In the genomic region with DNA sequence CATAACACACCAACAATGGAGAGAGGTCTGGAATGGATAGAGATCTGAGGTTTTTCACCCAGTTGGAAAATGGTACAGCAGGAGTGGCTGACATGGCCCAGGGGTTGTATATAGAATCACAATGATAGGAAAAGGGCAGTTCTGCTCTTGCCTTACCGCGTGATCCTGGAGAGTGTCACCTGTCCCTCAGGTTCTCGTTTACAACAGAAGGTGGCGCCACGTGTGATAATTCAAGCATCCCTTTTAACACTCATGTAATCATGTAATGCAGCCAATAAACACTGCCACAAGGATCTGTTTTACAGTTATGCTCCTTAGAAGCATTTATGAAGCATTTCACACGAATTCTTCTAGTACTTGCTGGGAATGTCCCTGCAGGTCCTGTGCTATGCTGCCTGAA, we compare ENCODE assay signal across 10 cellular contexts. TPM values are rescaled to one million over a fixed set of nuclear protein-coding genes. Genes with fewer than 3 reads are reported as not detected.
A peak's percentile ranks its signal among the peaks of the same experiment; 100 is the strongest.
DNase-seq lines count a peak whose midpoint lies in the region; TF ChIP-seq lines count a peak whose summit lies in the region.
"Had no signal": no experiment of that assay in that cellular context is flagged by ENCODE, and none has a peak within 500 bp of the region (broad histone marks: within the 10 kb centered on the region; RNA-seq: fewer than 3 reads in every experiment).

No MANE protein-coding gene starts in this region.

- no peaks in the 10 kb centered on the region for H3K4me1 Mint-ChIP-seq in activated CD4-positive, alpha-beta T cell treated with anti-CD3 and anti-CD28 coated beads, Interleukin-2, amount 10 ng/mL, durations not matched to agents 7 days and 5 days

- peak; percentile 59 for DNase-seq in activated CD4-positive, alpha-beta T cell treated with anti-CD3 and anti-CD28 coated beads, Interleukin-2, amount 10 ng/mL, durations not matched to agents 7 days and 5 days
- DNase-seq in activated CD4-positive, alpha-beta T cell treated with anti-CD3 and anti-CD28 coated beads, Interleukin-2, amount 50 U/mL, for 4 hours, result no peak
- DNase-seq in NCI-H2029 (lab: John Stamatoyannopoulos, UW), result peak; percentile 63
- no peak for DNase-seq in brain microvascular endothelial cell
- DNase-seq in prostate gland (ENCODE audit: low spot score), result no peak
- no peak for DNase-seq in T-helper 9 cell
- DNase-seq in vagina (ENCODE audit: extremely low spot score in 2 of 2), result no peak
- no peak for DNase-seq in GM19240 (ENCODE audit: insufficient read length, low spot score)

- H3K27me3 ChIP-seq in brain microvascular endothelial cell (replicated peaks) (peaks cover 8% of the 10 kb centered on the region), prostate gland (replicated peaks; ENCODE audit: insufficient read depth) (no peaks in the 10 kb centered on the region), vagina (no peaks in the 10 kb centered on the region)

- TF ChIP-seq POLR2A in prostate gland (IDR thresholded peaks at IDR 0.05) (no peak), vagina (IDR thresholded peaks at IDR 0.05) (no peak)

- H3K9me3 ChIP-seq in prostate gland (no peaks in the 10 kb centered on the region), vagina (no peaks in the 10 kb centered on the region)

- H3K36me3 ChIP-seq in brain microvascular endothelial cell (replicated peaks) (no peaks in the 10 kb centered on the region), prostate gland (no peaks in the 10 kb centered on the region), vagina (no peaks in the 10 kb centered on the region)

- in situ Hi-C loops in brain microvascular endothelial cell (cut with HindIII; ENCODE audit: low pct_ligation_motif_present, low sequenced_read_pairs), result no loop called here

- H3K4me1 ChIP-seq in prostate gland (replicated peaks) (no peaks in the 10 kb centered on the region), vagina (no peaks in the 10 kb centered on the region)

- TF ChIP-seq CTCF in brain microvascular endothelial cell (IDR thresholded peaks at IDR 0.05; ENCODE audit: low read depth, low read length, missing control alignments) (peak; percentile 51), prostate gland (IDR thresholded peaks at IDR 0.05) (peak in 3 of 4 experiments; percentile 18 to 41 (median 33)), vagina (IDR thresholded peaks at IDR 0.05) (no peak)

- H3K4me3 Mint-ChIP-seq in activated CD4-positive, alpha-beta T cell treated with anti-CD3 and anti-CD28 coated beads, Interleukin-2, amount 10 ng/mL, durations not matched to agents 7 days and 5 days, result no peak overlapping the region
- H3K4me3 Mint-ChIP-seq: naive thymus-derived CD8-positive, alpha-beta T cell had no signal

- H3K27ac Mint-ChIP-seq in activated CD4-positive, alpha-beta T cell treated with anti-CD3 and anti-CD28 coated beads, Interleukin-2, amount 10 ng/mL, durations not matched to agents 7 days and 5 days, result no peak overlapping the region
- H3K27ac Mint-ChIP-seq: naive thymus-derived CD8-positive, alpha-beta T cell had no signal

- H3K27ac ChIP-seq in brain microvascular endothelial cell, result no peak overlapping the region
- H3K27ac ChIP-seq in prostate gland, result no peak overlapping the region
- H3K27ac ChIP-seq in vagina, result no peak overlapping the region

- H3K4me3 ChIP-seq in brain microvascular endothelial cell (ENCODE audit: low read depth, low read length) (no peak overlapping the region), prostate gland (no peak overlapping the region), vagina (no peak overlapping the region)

- CTCF ChIA-PET in activated CD4-positive, alpha-beta T cell treated with anti-CD3 and anti-CD28 coated beads, Interleukin-2, amount 10 ng/mL, durations not matched to agents 7 days and 5 days (lab: Charles Lee), result interaction anchor here (2.0 kb wide), 1 partner anchor 315 kb away, joined by 7 read pairs; no protein-coding TSS in a partner anchor

- WGBS in prostate gland, result 28% methylated on average over 6 of the region's 6 CpGs

- peaks cover 16% of the 10 kb centered on the region for H3K27me3 Mint-ChIP-seq in activated CD4-positive, alpha-beta T cell treated with anti-CD3 and anti-CD28 coated beads, Interleukin-2, amount 10 ng/mL, durations not matched to agents 7 days and 5 days

- no peaks in the 10 kb centered on the region for H3K9me3 Mint-ChIP-seq in activated CD4-positive, alpha-beta T cell treated with anti-CD3 and anti-CD28 coated beads, Interleukin-2, amount 10 ng/mL, durations not matched to agents 7 days and 5 days
- H3K9me3 Mint-ChIP-seq: naive thymus-derived CD8-positive, alpha-beta T cell had no signal

- H3K36me3 Mint-ChIP-seq in activated CD4-positive, alpha-beta T cell treated with anti-CD3 and anti-CD28 coated beads, Interleukin-2, amount 10 ng/mL, durations not matched to agents 7 days and 5 days (ENCODE audit: low read depth), result no peaks in the 10 kb centered on the region

- intact Hi-C loops in prostate gland (cut with DNase I), result no loop called here
- intact Hi-C loops in vagina (cut with DNase I), result no loop called here

- POLR2A ChIA-PET in activated CD4-positive, alpha-beta T cell treated with anti-CD3 and anti-CD28 coated beads, Interleukin-2, amount 10 ng/mL, durations not matched to agents 7 days and 5 days (lab: Charles Lee), result interaction anchor here (0.6 kb wide), 1 partner anchor 315 kb away, joined by 3 read pairs; no protein-coding TSS in a partner anchor

RNA-seq across cellular contexts. Expression of a gene that starts 12.9 kb away (rescaled TPM):
- total RNA-seq in activated CD4-positive, alpha-beta T cell treated with anti-CD3 and anti-CD28 coated beads, Interleukin-2, amount 10 ng/mL, durations not matched to agents 7 days and 5 days, result not detected
- 100 to 1,000 TPM in 1 of 2 donors, 10 to 100 TPM in 1; 100.0 to 122 TPM for total RNA-seq in prostate gland
- total RNA-seq in vagina, result 2.2 TPM
- total RNA-seq: activated CD8-positive, alpha-beta memory T cell treated with anti-CD3 and anti-CD28 coated beads for 36 hours had no signal

RNA-seq across cellular contexts. Expression of a gene that starts 40.7 kb away (rescaled TPM):
- total RNA-seq in activated CD4-positive, alpha-beta T cell treated with anti-CD3 and anti-CD28 coated beads, Interleukin-2, amount 10 ng/mL, durations not matched to agents 7 days and 5 days, result 10 to 100 TPM; 66.3 to 77.9 TPM
- total RNA-seq in prostate gland (100 to 1,000 TPM in 1 of 2 donors, 10 to 100 TPM in 1; 91.8 to 136 TPM), vagina (81.0 TPM)

RNA-seq across cellular contexts. Expression of a gene that starts 48.5 kb away (rescaled TPM):
- 10 to 100 TPM in 1 of 2 experiments, 1 to 10 TPM in 1; 9.0 to 10.5 TPM for total RNA-seq in activated CD4-positive, alpha-beta T cell treated with anti-CD3 and anti-CD28 coated beads, Interleukin-2, amount 10 ng/mL, durations not matched to agents 7 days and 5 days
- total RNA-seq in prostate gland, result 10 to 100 TPM; 33.7 to 34.4 TPM
- total RNA-seq in vagina, result 57.0 TPM

RNA-seq across cellular contexts. Expression of a gene that starts 58.8 kb away (rescaled TPM):
- not detected for total RNA-seq in activated CD4-positive, alpha-beta T cell treated with anti-CD3 and anti-CD28 coated beads, Interleukin-2, amount 10 ng/mL, durations not matched to agents 7 days and 5 days
- not detected for total RNA-seq in prostate gland
- not detected for total RNA-seq in vagina
- total RNA-seq: activated CD8-positive, alpha-beta memory T cell treated with anti-CD3 and anti-CD28 coated beads for 36 hours; naive thymus-derived CD8-positive, alpha-beta T cell had no signal

Comparison
In these comparisons a context has a peak if more than half of its experiments do, and no peak if none do; other contexts are left out.
1. DNase-seq: peak in activated CD4-positive, alpha-beta T cell treated with anti-CD3 and anti-CD28 coated beads, Interleukin-2, amount 10 ng/mL, durations not matched to agents 7 days and 5 days (single experiment) and NCI-H2029 (single experiment); none in activated CD4-positive, alpha-beta T cell treated with anti-CD3 and anti-CD28 coated beads, Interleukin-2, amount 50 U/mL, for 4 hours (0 of 2), brain microvascular endothelial cell (single experiment), prostate gland (single experiment), T-helper 9 cell (single experiment), vagina (0 of 2) and GM19240 (single experiment).
2. CTCF ChIP-seq: peak in brain microvascular endothelial cell (single experiment) and prostate gland (3 of 4); none in vagina (0 of 3).
3. RNA of a gene that starts 12.9 kb away (total RNA-seq): 100.0 to 122 TPM in prostate gland; 2.2 TPM in vagina (single experiment) and not detected in activated CD4-positive, alpha-beta T cell treated with anti-CD3 and anti-CD28 coated beads, Interleukin-2, amount 10 ng/mL, durations not matched to agents 7 days and 5 days; every median in the first group is over 10 times any median in the second.